8 cellular contexts compared by ENCODE assay signal in genomic region chr7:139230078-139230477, GRCh38. TPM values are rescaled to one million over a fixed set of nuclear protein-coding genes. Genes with fewer than 3 reads are reported as not detected.
DNase-seq lines count a peak whose midpoint lies in the region; ATAC-seq, FAIRE-seq and TF ChIP-seq lines count a peak whose summit lies in the region.

No MANE protein-coding gene starts in this region.

- POLR2A ChIA-PET in GM12878 (lab: Charles Lee), result interaction anchor here (0.8 to 1.4 kb wide), 2 partner anchors 110 to 111 kb away, joined by 4 read pairs; no protein-coding TSS in a partner anchor

- intact Hi-C loops in left ventricle myocardium inferior (cut with micrococcal nuclease), result no loop called here
- intact Hi-C loops in Right ventricle myocardium superior (cut with DNase I), result no loop called here
- intact Hi-C loops in GM12878 (cut with micrococcal nuclease; ENCODE audit: unreplicated experiment), result loop anchor here (5.0 kb wide), 1 partner anchor 98 kb away; a partner anchor contains a TSS

- H3K4me3 ChIP-seq in left ventricle myocardium inferior (peak overlapping the region; percentile 97), GM12878 (peak overlapping the region; percentile 100), mesodermal cell (ENCODE audit: extremely low read depth, insufficient read depth, low read length, poor library complexity, severe bottlenecking) (peak overlapping the region; percentile 84), urinary bladder (ENCODE audit: low read depth, low read length) (peak overlapping the region; percentile 91)

- no peak for TF ChIP-seq RAD21 in GM12878 (IDR thresholded peaks at IDR 0.05; ENCODE audit: insufficient read depth, low read depth, low read length)

- H4K20me1 ChIP-seq in GM12878 (ENCODE audit: control insufficient read depth, insufficient read depth), result no peaks in the 10 kb centered on the region

- TF ChIP-seq CTCF in left ventricle myocardium inferior (IDR thresholded peaks at IDR 0.05; ENCODE audit: borderline replicate concordance), result no peak
- TF ChIP-seq CTCF in GM12878 (IDR thresholded peaks at IDR 0.05 in 2 of 3, conservative IDR thresholded peaks at IDR 0.05 in 1 of 3; ENCODE audit: control insufficient read depth in 2 of 3, extremely low read depth in 1 of 3, insufficient read depth in 1 of 3, low read depth in 3 of 3, low read length in 3 of 3), result no peak

- BruUV-seq in GM12878 (replicated peaks; lab: Mats Ljungman, UMichigan), result no TSS peak

- SMC1A ChIA-PET in GM12878 (lab: Charles Lee; ENCODE audit: uncharacterized antibody, unreplicated experiment), result interaction anchor here (0.9 to 1.1 kb wide), 2 partner anchors 111 to 126 kb away, joined by 3 to 4 read pairs; no protein-coding TSS in a partner anchor

- peak overlapping the region; percentile 98 for H2AFZ ChIP-seq in GM12878 (ENCODE audit: control insufficient read depth, low read depth, low read length)

- no peak for FAIRE-seq in GM12878 (lab: Jason Lieb, UNC)

- peak overlapping the region; percentile 94; the same call in 1 of the 2 replicates for H3K4me2 ChIP-seq in GM12878 (ENCODE audit: control insufficient read depth, insufficient read depth)

- H3K9me3 ChIP-seq in left ventricle myocardium inferior (replicated peaks), result no peaks in the 10 kb centered on the region
- H3K9me3 ChIP-seq in GM12878 (replicated peaks; ENCODE audit: control insufficient read depth, insufficient read depth, low read length), result no peaks in the 10 kb centered on the region; the same call in 2 of the 3 replicates
- no peaks in the 10 kb centered on the region for H3K9me3 ChIP-seq in mesodermal cell (ENCODE audit: control insufficient read depth, low read length)

- H3K36me3 ChIP-seq in left ventricle myocardium inferior (no peaks in the 10 kb centered on the region), GM12878 (ENCODE audit: control insufficient read depth in 2 of 2, insufficient read depth in 2 of 2, low read length in 1 of 2) (no peaks in the 10 kb centered on the region), mesodermal cell (ENCODE audit: control insufficient read depth, insufficient read depth, low read length) (no peaks in the 10 kb centered on the region), urinary bladder (ENCODE audit: insufficient read depth) (no peaks in the 10 kb centered on the region)

- H3K27ac ChIP-seq in left ventricle myocardium inferior (replicated peaks) (peak overlapping the region; percentile 96), GM12878 (ENCODE audit: control insufficient read depth, insufficient read depth) (no peak overlapping the region), mesodermal cell (ENCODE audit: low read depth, low read length, severe bottlenecking) (no peak overlapping the region), urinary bladder (ENCODE audit: low read depth) (no peak overlapping the region)

- no peak for TF ChIP-seq POLR2A in GM12878 (IDR thresholded peaks at IDR 0.05; ENCODE audit: low read depth, low read length)

- DNase-seq in left ventricle myocardium inferior, result no peak
- no peak for DNase-seq in Right ventricle myocardium superior
- no peak for DNase-seq in GM12878 (ENCODE audit: low read depth, low spot score)
- DNase-seq in central memory CD4-positive, alpha-beta T cell, result no peak
- no peak for DNase-seq in OCI-M1 (lab: John Stamatoyannopoulos, UW)

- H3K27me3 ChIP-seq in left ventricle myocardium inferior (ENCODE audit: low read depth) (no peaks in the 10 kb centered on the region), GM12878 (replicated peaks in 1 of 2; ENCODE audit: control insufficient read depth in 2 of 2, insufficient read depth in 2 of 2, low read length in 1 of 2) (no peaks in the 10 kb centered on the region)

- peaks cover 5% of the 10 kb centered on the region for H3K79me2 ChIP-seq in GM12878 (ENCODE audit: control insufficient read depth, insufficient read depth, low read length)

- CTCF ChIA-PET in GM12878 (lab: Yijun Ruan, JAX), result no interaction called here

- RAD21 ChIA-PET in GM12878 (lab: Charles Lee; ENCODE audit: unreplicated experiment), result no interaction called here

- H3K9ac ChIP-seq in GM12878 (ENCODE audit: control insufficient read depth, insufficient read depth, low read length), result no peak overlapping the region

- WGBS in GM12878 (ENCODE audit: insufficient coverage, insufficient replicate concordance, low lambda C conversion rate, missing lambda C conversion rate), result 47% methylated on average over 8 of the region's 8 CpGs
- WGBS in mesodermal cell (ENCODE audit: insufficient coverage in 2 of 2), 2 experiments, result 78 to 90% methylated on average over 6 of the region's 8 CpGs
- 61% methylated on average over 8 of the region's 8 CpGs for WGBS in urinary bladder

- in situ Hi-C loops in GM12878 (cut with MboI), result no loop called here

- TF ChIP-seq EP300 in GM12878 (IDR thresholded peaks at IDR 0.05; ENCODE audit: borderline replicate concordance in 1 of 2, control insufficient read depth in 1 of 2, low read depth in 2 of 2, low read length in 2 of 2), result no peak

- H3K4me1 ChIP-seq in left ventricle myocardium inferior (peaks cover 46% of the 10 kb centered on the region), GM12878 (ENCODE audit: control insufficient read depth, insufficient read depth, low read length) (no peaks in the 10 kb centered on the region), mesodermal cell (ENCODE audit: control insufficient read depth, insufficient read depth, low read length, poor library complexity, severe bottlenecking) (no peaks in the 10 kb centered on the region), urinary bladder (ENCODE audit: insufficient read depth) (no peaks in the 10 kb centered on the region)

- no peak for ATAC-seq in Right ventricle myocardium superior (ENCODE audit: poor library complexity)
- no peak for ATAC-seq in GM12878
- no peak for ATAC-seq in HG03159 (IDR thresholded peaks at IDR 0.05; ENCODE audit: unreplicated experiment)

TF ChIP-seq in GM12878, 131 proteins besides CTCF, POLR2A, EP300 and RAD21:
- no peak for TF ChIP-seq RCOR1 (conservative IDR thresholded peaks at IDR 0.05; ENCODE audit: low read depth, low read length)
- TF ChIP-seq PBX3 (IDR thresholded peaks at IDR 0.05; ENCODE audit: insufficient replicate concordance, low read depth, low read length), result no peak
- no peak for TF ChIP-seq ZNF24 (IDR thresholded peaks at IDR 0.05)
- TF ChIP-seq IKZF2 (IDR thresholded peaks at IDR 0.05), result no peak
- no peak for TF ChIP-seq BMI1 (IDR thresholded peaks at IDR 0.05; ENCODE audit: borderline replicate concordance)

RNA-seq across cellular contexts. Expression of gene UBN2, which starts 1.0 kb away (rescaled TPM):
- total RNA-seq in left ventricle myocardium inferior, result 14.4 TPM
- total RNA-seq in Right ventricle myocardium superior, result 11.9 TPM
- total RNA-seq in GM12878 (2013; cell fraction: nucleolus; rRNA removed), result 39.4 and 40.1 TPM in 2 replicates
- total RNA-seq in GM12878 (2014; rRNA removed), result 2.8 and 3.4 TPM in 2 replicates
- 4.0 and 4.3 TPM in 2 replicates for total RNA-seq in GM12878 (2014; rRNA removed; fragmentation: Illumina TruSeq; extraction: Trizol)
- total RNA-seq in GM12878 (2021), result 5.3 and 8.5 TPM in 2 replicates
- 1.4 TPM for polyA plus RNA-seq in GM12878 (2011; ENCODE audit: low read depth)
- 4.9 and 7.0 TPM in 2 replicates for polyA plus RNA-seq in GM12878 (2011; rRNA removed)
- 1.6 and 1.9 TPM in 2 replicates for polyA plus RNA-seq in GM12878 (2011; cell fraction: cytosol; rRNA removed)
- 7.2 and 7.9 TPM in 2 replicates for polyA plus RNA-seq in GM12878 (2011; cell fraction: nucleus; rRNA removed)
- 2.4 TPM in 2 replicates for polyA plus RNA-seq in GM12878 (2012)
- polyA plus RNA-seq in GM12878 (2014; fragmentation: Illumina TruSeq; extraction: Trizol), result 3.6 and 4.2 TPM in 2 replicates
- under 1 TPM; 0.27 to 0.37 TPM for polyA plus RNA-seq in GM12878 (2014; fragmentation: Nextera tagmentation; extraction: Ambion mirVana)
- polyA plus RNA-seq in GM12878 (2014; rRNA removed), result 1.9 and 2.2 TPM in 2 replicates
- polyA plus RNA-seq in GM12878 (2016; fragmentation: Nextera tagmentation; extraction: Ambion mirVana), result under 1 TPM; 0.60 to 0.74 TPM
- polyA minus RNA-seq in GM12878 (2011; rRNA and poly(A)+ RNA removed), result 6.5 and 7.5 TPM in 2 replicates
- 1.6 and 3.1 TPM in 2 replicates for polyA minus RNA-seq in GM12878 (2011; cell fraction: cytosol; rRNA and poly(A)+ RNA removed)
- polyA minus RNA-seq in GM12878 (2011; cell fraction: nucleus; rRNA and poly(A)+ RNA removed), result 5.7 and 9.5 TPM in 2 replicates
- polyA plus RNA-seq in mesodermal cell (2013, experiment 1 of 2), result 6.3 TPM
- 5.2 TPM for polyA plus RNA-seq in mesodermal cell (2013, experiment 2 of 2)
- total RNA-seq in urinary bladder, result 28.1 TPM
- polyA plus RNA-seq in urinary bladder, result 3.1 TPM
